In the genomic region with DNA sequence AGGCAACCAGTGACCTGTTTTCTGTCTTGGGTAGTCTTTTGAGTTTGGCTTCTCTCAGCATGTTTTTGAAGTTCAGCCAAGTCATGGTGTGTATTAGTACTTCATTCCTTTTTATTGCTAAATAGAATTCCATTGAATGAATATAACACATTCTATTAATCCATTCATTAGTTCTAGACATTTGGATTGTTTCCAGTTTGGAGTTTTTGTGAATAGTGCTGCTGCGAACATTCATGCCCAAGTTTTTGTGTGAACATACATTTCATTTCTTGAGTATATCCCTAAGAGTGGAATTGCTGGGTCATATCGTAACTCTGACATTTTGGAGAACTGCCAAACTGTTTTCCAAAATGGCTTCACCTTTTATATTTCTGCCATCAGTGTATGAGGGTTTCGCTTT, we compare ENCODE assay signal across 2 cellular contexts.
TF ChIP-seq lines count a peak whose summit lies in the region.

No MANE protein-coding gene starts in this region.

TF ChIP-seq in IMR-90, 13 proteins besides CTCF, POLR2A, EP300 and RAD21:
- TF ChIP-seq MAZ (IDR thresholded peaks at IDR 0.05; ENCODE audit: borderline replicate concordance, low read depth, low read length) (no peak), NFE2L2 (IDR thresholded peaks at IDR 0.05; ENCODE audit: low read depth, low read length) (no peak), BHLHE40 (IDR thresholded peaks at IDR 0.05; ENCODE audit: low read depth, low read length) (no peak), CHD1 (IDR thresholded peaks at IDR 0.05; ENCODE audit: low read depth, low read length) (no peak), SMC3 (IDR thresholded peaks at IDR 0.05; ENCODE audit: low read depth, low read length) (no peak), MXI1 (IDR thresholded peaks at IDR 0.05; ENCODE audit: borderline replicate concordance, low read depth, low read length) (no peak), RCOR1 (IDR thresholded peaks at IDR 0.05; ENCODE audit: insufficient replicate concordance, low read length) (no peak), FOS (IDR thresholded peaks at IDR 0.05; ENCODE audit: low read depth, low read length) (no peak), MAFK (IDR thresholded peaks at IDR 0.05; ENCODE audit: low read depth, low read length) (no peak), RFX5 (IDR thresholded peaks at IDR 0.05; ENCODE audit: low read depth, low read length) (no peak), CEBPB (IDR thresholded peaks at IDR 0.05; ENCODE audit: low read depth, low read length) (no peak)
- TF ChIP-seq, protein P1, sequence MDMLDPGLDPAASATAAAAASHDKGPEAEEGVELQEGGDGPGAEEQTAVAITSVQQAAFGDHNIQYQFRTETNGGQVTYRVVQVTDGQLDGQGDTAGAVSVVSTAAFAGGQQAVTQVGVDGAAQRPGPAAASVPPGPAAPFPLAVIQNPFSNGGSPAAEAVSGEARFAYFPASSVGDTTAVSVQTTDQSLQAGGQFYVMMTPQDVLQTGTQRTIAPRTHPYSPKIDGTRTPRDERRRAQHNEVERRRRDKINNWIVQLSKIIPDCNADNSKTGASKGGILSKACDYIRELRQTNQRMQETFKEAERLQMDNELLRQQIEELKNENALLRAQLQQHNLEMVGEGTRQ (IDR thresholded peaks at IDR 0.05; ENCODE audit: low read depth, low read length): no peak
- TF ChIP-seq, protein P2, sequence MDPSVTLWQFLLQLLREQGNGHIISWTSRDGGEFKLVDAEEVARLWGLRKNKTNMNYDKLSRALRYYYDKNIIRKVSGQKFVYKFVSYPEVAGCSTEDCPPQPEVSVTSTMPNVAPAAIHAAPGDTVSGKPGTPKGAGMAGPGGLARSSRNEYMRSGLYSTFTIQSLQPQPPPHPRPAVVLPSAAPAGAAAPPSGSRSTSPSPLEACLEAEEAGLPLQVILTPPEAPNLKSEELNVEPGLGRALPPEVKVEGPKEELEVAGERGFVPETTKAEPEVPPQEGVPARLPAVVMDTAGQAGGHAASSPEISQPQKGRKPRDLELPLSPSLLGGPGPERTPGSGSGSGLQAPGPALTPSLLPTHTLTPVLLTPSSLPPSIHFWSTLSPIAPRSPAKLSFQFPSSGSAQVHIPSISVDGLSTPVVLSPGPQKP (IDR thresholded peaks at IDR 0.05; ENCODE audit: borderline replicate concordance, low read depth, low read length): no peak

TF ChIP-seq in K562, 482 proteins besides CTCF, POLR2A, EP300 and RAD21:
- TF ChIP-seq NFE2 (IDR thresholded peaks at IDR 0.05; ENCODE audit: low read depth) (peak; percentile 73), ZNF253 (CRISPR knock-in tag; conservative IDR thresholded peaks at IDR 0.05) (no peak), ILF3 (IDR thresholded peaks at IDR 0.05; ENCODE audit: borderline replicate concordance) (no peak), YY1 (IDR thresholded peaks at IDR 0.05; ENCODE audit: borderline replicate concordance in 1 of 3, control insufficient read depth in 1 of 3, extremely low read depth in 1 of 3, insufficient read depth in 3 of 3, insufficient read length in 1 of 3, insufficient replicate concordance in 2 of 3, low read depth in 1 of 3, low read length in 2 of 3) (peak in 1 of 3 experiments; percentile 68), NFIC (IDR thresholded peaks at IDR 0.05) (peak; percentile 92), LEF1 (IDR thresholded peaks at IDR 0.05) (0 out of 2 replicates have a peak, but pooled peaks have one; percentile 13), SMARCA4 (IDR thresholded peaks at IDR 0.05) (peak; percentile 54; the same call in 1 of the 2 replicates), KDM4B (IDR thresholded peaks at IDR 0.05; ENCODE audit: borderline replicate concordance in 2 of 2, low read depth in 1 of 2) (no peak), TEAD4 (IDR thresholded peaks at IDR 0.05; ENCODE audit: low read length) (peak; percentile 52), TEAD4 (CRISPR knock-in tag; IDR thresholded peaks at IDR 0.05; ENCODE audit: borderline replicate concordance) (no peak), CEBPB (tag; IDR thresholded peaks at IDR 0.05) (0 out of 2 replicates have a peak, but pooled peaks have one; percentile 16), ARNT (IDR thresholded peaks at IDR 0.05) (no peak), MAFG (tag; conservative IDR thresholded peaks at IDR 0.05) (peak; percentile 62), MBD2 (IDR thresholded peaks at IDR 0.05; ENCODE audit: borderline replicate concordance, low read depth) (no peak), KLF13 (tag; IDR thresholded peaks at IDR 0.05; ENCODE audit: borderline replicate concordance, low read depth) (no peak), C11orf30 (IDR thresholded peaks at IDR 0.05; ENCODE audit: low read depth) (peak; percentile 73), DPF2 (IDR thresholded peaks at IDR 0.05) (peak; percentile 59; the same call in 1 of the 2 replicates), ZNF766 (CRISPR knock-in tag; conservative IDR thresholded peaks at IDR 0.05) (0 out of 2 replicates have a peak, but pooled peaks have one; percentile 25), JUND (IDR thresholded peaks at IDR 0.05; ENCODE audit: borderline replicate concordance, low read depth, low read length) (no peak), JUND (tag; IDR thresholded peaks at IDR 0.05; ENCODE audit: borderline replicate concordance, low read depth, low read length) (peak; percentile 61; the same call in 1 of the 3 replicates), SMARCC2 (IDR thresholded peaks at IDR 0.05; ENCODE audit: low read depth) (0 out of 2 replicates have a peak, but pooled peaks have one; percentile 18), YBX1 (IDR thresholded peaks at IDR 0.05) (no peak), EZH2 (IDR thresholded peaks at IDR 0.05; ENCODE audit: borderline replicate concordance, low read depth, low read length) (no peak), NFATC3 (IDR thresholded peaks at IDR 0.05) (no peak), EP400 (IDR thresholded peaks at IDR 0.05) (0 out of 2 replicates have a peak, but pooled peaks have one; percentile 18), ARID1B (IDR thresholded peaks at IDR 0.05) (peak; percentile 11; the same call in 1 of the 2 replicates), ZNF316 (IDR thresholded peaks at IDR 0.05) (peak; percentile 76), ZNF551 (CRISPR knock-in tag; IDR thresholded peaks at IDR 0.05) (no peak), ETV5 (CRISPR knock-in tag; IDR thresholded peaks at IDR 0.05; ENCODE audit: low read depth) (no peak), ZNF699 (CRISPR knock-in tag; IDR thresholded peaks at IDR 0.05; ENCODE audit: insufficient replicate concordance) (no peak)
- TF ChIP-seq, protein P3, sequence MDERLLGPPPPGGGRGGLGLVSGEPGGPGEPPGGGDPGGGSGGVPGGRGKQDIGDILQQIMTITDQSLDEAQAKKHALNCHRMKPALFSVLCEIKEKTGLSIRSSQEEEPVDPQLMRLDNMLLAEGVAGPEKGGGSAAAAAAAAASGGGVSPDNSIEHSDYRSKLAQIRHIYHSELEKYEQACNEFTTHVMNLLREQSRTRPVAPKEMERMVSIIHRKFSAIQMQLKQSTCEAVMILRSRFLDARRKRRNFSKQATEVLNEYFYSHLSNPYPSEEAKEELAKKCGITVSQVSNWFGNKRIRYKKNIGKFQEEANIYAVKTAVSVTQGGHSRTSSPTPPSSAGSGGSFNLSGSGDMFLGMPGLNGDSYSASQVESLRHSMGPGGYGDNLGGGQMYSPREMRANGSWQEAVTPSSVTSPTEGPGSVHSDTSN (CRISPR knock-in tag; IDR thresholded peaks at IDR 0.05; ENCODE audit: low read depth): no peak
- TF ChIP-seq, protein P3 (tag; conservative IDR thresholded peaks at IDR 0.05; ENCODE audit: low read depth): peak; percentile 14; the same call in 1 of the 2 replicates
- TF ChIP-seq, protein P4, sequence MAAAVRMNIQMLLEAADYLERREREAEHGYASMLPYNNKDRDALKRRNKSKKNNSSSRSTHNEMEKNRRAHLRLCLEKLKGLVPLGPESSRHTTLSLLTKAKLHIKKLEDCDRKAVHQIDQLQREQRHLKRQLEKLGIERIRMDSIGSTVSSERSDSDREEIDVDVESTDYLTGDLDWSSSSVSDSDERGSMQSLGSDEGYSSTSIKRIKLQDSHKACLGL (CRISPR knock-in tag; IDR thresholded peaks at IDR 0.05; ENCODE audit: borderline replicate concordance, poor library complexity, severe bottlenecking): no peak
- TF ChIP-seq, protein P5, sequence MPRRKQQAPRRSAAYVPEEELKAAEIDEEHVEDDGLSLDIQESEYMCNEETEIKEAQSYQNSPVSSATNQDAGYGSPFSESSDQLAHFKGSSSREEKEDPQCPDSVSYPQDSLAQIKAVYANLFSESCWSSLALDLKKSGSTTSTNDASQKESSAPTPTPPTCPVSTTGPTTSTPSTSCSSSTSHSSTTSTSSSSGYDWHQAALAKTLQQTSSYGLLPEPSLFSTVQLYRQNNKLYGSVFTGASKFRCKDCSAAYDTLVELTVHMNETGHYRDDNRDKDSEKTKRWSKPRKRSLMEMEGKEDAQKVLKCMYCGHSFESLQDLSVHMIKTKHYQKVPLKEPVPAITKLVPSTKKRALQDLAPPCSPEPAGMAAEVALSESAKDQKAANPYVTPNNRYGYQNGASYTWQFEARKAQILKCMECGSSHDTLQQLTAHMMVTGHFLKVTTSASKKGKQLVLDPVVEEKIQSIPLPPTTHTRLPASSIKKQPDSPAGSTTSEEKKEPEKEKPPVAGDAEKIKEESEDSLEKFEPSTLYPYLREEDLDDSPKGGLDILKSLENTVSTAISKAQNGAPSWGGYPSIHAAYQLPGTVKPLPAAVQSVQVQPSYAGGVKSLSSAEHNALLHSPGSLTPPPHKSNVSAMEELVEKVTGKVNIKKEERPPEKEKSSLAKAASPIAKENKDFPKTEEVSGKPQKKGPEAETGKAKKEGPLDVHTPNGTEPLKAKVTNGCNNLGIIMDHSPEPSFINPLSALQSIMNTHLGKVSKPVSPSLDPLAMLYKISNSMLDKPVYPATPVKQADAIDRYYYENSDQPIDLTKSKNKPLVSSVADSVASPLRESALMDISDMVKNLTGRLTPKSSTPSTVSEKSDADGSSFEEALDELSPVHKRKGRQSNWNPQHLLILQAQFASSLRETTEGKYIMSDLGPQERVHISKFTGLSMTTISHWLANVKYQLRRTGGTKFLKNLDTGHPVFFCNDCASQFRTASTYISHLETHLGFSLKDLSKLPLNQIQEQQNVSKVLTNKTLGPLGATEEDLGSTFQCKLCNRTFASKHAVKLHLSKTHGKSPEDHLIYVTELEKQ (CRISPR knock-in tag; IDR thresholded peaks at IDR 0.05): no peak
- TF ChIP-seq, protein P6, sequence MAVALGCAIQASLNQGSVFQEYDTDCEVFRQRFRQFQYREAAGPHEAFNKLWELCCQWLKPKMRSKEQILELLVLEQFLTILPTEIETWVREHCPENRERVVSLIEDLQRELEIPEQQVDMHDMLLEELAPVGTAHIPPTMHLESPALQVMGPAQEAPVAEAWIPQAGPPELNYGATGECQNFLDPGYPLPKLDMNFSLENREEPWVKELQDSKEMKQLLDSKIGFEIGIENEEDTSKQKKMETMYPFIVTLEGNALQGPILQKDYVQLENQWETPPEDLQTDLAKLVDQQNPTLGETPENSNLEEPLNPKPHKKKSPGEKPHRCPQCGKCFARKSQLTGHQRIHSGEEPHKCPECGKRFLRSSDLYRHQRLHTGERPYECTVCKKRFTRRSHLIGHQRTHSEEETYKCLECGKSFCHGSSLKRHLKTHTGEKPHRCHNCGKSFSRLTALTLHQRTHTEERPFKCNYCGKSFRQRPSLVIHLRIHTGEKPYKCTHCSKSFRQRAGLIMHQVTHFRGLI (CRISPR knock-in tag; IDR thresholded peaks at IDR 0.05): no peak
- TF ChIP-seq, protein P7, sequence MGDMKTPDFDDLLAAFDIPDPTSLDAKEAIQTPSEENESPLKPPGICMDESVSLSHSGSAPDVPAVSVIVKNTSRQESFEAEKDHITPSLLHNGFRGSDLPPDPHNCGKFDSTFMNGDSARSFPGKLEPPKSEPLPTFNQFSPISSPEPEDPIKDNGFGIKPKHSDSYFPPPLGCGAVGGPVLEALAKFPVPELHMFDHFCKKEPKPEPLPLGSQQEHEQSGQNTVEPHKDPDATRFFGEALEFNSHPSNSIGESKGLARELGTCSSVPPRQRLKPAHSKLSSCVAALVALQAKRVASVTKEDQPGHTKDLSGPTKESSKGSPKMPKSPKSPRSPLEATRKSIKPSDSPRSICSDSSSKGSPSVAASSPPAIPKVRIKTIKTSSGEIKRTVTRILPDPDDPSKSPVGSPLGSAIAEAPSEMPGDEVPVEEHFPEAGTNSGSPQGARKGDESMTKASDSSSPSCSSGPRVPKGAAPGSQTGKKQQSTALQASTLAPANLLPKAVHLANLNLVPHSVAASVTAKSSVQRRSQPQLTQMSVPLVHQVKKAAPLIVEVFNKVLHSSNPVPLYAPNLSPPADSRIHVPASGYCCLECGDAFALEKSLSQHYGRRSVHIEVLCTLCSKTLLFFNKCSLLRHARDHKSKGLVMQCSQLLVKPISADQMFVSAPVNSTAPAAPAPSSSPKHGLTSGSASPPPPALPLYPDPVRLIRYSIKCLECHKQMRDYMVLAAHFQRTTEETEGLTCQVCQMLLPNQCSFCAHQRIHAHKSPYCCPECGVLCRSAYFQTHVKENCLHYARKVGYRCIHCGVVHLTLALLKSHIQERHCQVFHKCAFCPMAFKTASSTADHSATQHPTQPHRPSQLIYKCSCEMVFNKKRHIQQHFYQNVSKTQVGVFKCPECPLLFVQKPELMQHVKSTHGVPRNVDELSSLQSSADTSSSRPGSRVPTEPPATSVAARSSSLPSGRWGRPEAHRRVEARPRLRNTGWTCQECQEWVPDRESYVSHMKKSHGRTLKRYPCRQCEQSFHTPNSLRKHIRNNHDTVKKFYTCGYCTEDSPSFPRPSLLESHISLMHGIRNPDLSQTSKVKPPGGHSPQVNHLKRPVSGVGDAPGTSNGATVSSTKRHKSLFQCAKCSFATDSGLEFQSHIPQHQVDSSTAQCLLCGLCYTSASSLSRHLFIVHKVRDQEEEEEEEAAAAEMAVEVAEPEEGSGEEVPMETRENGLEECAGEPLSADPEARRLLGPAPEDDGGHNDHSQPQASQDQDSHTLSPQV (IDR thresholded peaks at IDR 0.05): peak; percentile 43; the same call in 1 of the 2 replicates
- TF ChIP-seq, protein P8, sequence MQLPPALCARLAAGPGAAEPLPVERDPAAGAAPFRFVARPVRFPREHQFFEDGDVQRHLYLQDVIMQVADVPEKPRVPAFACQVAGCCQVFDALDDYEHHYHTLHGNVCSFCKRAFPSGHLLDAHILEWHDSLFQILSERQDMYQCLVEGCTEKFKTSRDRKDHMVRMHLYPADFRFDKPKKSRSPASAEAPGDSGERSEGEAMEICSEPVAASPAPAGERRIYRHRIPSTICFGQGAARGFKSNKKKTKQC (CRISPR knock-in tag; IDR thresholded peaks at IDR 0.05): no peak
